In genomic region chr12:121861549-121862254, GRCh38 we compare ENCODE assay signal across 14 cellular contexts. TPM values are rescaled to one million over a fixed set of nuclear protein-coding genes. Genes with fewer than 3 reads are reported as not detected.
DNase-seq lines count a peak whose midpoint lies in the region; TF ChIP-seq lines count a peak whose summit lies in the region.
"Had no signal": no experiment of that assay in that cellular context is flagged by ENCODE, and none has a peak within 500 bp of the region (broad histone marks: within the 10 kb centered on the region; RNA-seq: fewer than 3 reads in every experiment).

No MANE protein-coding gene starts in this region.

- no peak overlapping the region; the same call in 1 of the 2 replicates for H3K9ac ChIP-seq in KMS-11
- H3K9ac ChIP-seq in mesendoderm (ENCODE audit: low read length) = no peak overlapping the region

- H3K27ac ChIP-seq in KMS-11 (no peak overlapping the region; the same call in 1 of the 2 replicates), ascending aorta (peak overlapping the region; percentile 97), mesendoderm (ENCODE audit: low read depth, low read length) (no peak overlapping the region)
- H3K27ac ChIP-seq in effector memory CD4-positive, alpha-beta T cell (ENCODE audit: insufficient read depth, low read length, poor library complexity, severe bottlenecking) = no peak overlapping the region
- H3K27ac ChIP-seq: SJSA1 had no signal

- H3K4ac ChIP-seq in mesendoderm (ENCODE audit: low read depth, low read length) = no peak overlapping the region

- peak overlapping the region; percentile 2 for H3K56ac ChIP-seq in mesendoderm (ENCODE audit: low read length)

- H2BK120ac ChIP-seq in mesendoderm (ENCODE audit: low read depth, low read length) = no peak overlapping the region

- H3K27me3 ChIP-seq in KMS-11 (ENCODE audit: insufficient read depth, low read depth) = no peaks in the 10 kb centered on the region
- H3K27me3 ChIP-seq in ascending aorta = no peaks in the 10 kb centered on the region
- no peaks in the 10 kb centered on the region for H3K27me3 ChIP-seq in mesendoderm (ENCODE audit: insufficient read depth, low read length, poor library complexity)
- no peaks in the 10 kb centered on the region for H3K27me3 ChIP-seq in effector memory CD4-positive, alpha-beta T cell (replicated peaks; ENCODE audit: control insufficient read depth, insufficient read depth, low read length, poor library complexity, severe bottlenecking)
- H3K27me3 ChIP-seq: ovary, SJSA1, tibial nerve had no signal

- no peaks in the 10 kb centered on the region for H3K79me2 ChIP-seq in KMS-11 (ENCODE audit: insufficient read depth, low read depth)
- H3K79me2 ChIP-seq in mesendoderm (ENCODE audit: control insufficient read depth, insufficient read depth, low read length) = no peaks in the 10 kb centered on the region

- intact Hi-C loops in ascending aorta (cut with DNase I) = no loop called here

- no peaks in the 10 kb centered on the region for H4K20me1 ChIP-seq in KMS-11 (ENCODE audit: insufficient read depth)

- in situ Hi-C loops in ACHN (cut with HindIII; ENCODE audit: low pct_ligation_motif_present, low pct_unique_long_range_greater_than_20kb, low sequenced_read_pairs) = no loop called here

- H3K9me3 ChIP-seq in ascending aorta = no peaks in the 10 kb centered on the region
- no peaks in the 10 kb centered on the region for H3K9me3 ChIP-seq in effector memory CD4-positive, alpha-beta T cell (ENCODE audit: control insufficient read depth, low read length)
- H3K9me3 ChIP-seq: ovary, SJSA1, tibial nerve had no signal

- H3K4me3 ChIP-seq in KMS-11 (IDR thresholded peaks at IDR 0.05; ENCODE audit: insufficient read depth, low read depth, low read length) = no peak overlapping the region
- H3K4me3 ChIP-seq in ascending aorta = no peak overlapping the region
- H3K4me3 ChIP-seq in mesendoderm (ENCODE audit: low read length) = no peak overlapping the region
- H3K4me3 ChIP-seq in effector memory CD4-positive, alpha-beta T cell (ENCODE audit: insufficient read depth, low read depth, low read length, poor library complexity, severe bottlenecking) = no peak overlapping the region
- H3K4me3 ChIP-seq: ovary, SJSA1, tibial nerve had no signal

- no peak overlapping the region for H2AK5ac ChIP-seq in mesendoderm (ENCODE audit: low read length)

- WGBS in mesendoderm (ENCODE audit: extremely low coverage, insufficient coverage, low lambda C conversion rate) = no CpG with 5 or more reads among the region's 11 CpGs

- H2AFZ ChIP-seq in KMS-11 (ENCODE audit: low read depth) = peak overlapping the region; percentile 34; the same call in 1 of the 2 replicates

- H3K4me2 ChIP-seq in KMS-11 (0 out of 2 replicates have a peak overlapping the region, but pooled peaks have one; percentile 17), mesendoderm (ENCODE audit: low read length) (no peak overlapping the region)

- H3K18ac ChIP-seq in mesendoderm (ENCODE audit: low read length) = no peak overlapping the region

- no peaks in the 10 kb centered on the region for H3K79me1 ChIP-seq in mesendoderm (ENCODE audit: low read length)

- no peak overlapping the region for H2BK15ac ChIP-seq in mesendoderm (replicated peaks; ENCODE audit: low read depth)

- no peak overlapping the region for H4K5ac ChIP-seq in mesendoderm (ENCODE audit: low read length)

- peak; percentile 10 for DNase-seq in A172 (ENCODE audit: low spot score)
- DNase-seq in ascending aorta (ENCODE audit: low spot score in 2 of 2) = no peak
- DNase-seq in mesendoderm = peak; percentile 36
- no peak for DNase-seq in effector memory CD4-positive, alpha-beta T cell
- no peak for DNase-seq in stimulated activated naive CD4-positive, alpha-beta T cell (lab: John Stamatoyannopoulos, UW)
- DNase-seq in ACHN = no peak
- DNase-seq in stimulated activated CD4-positive, alpha-beta T cell treated with anti-CD3 and anti-CD28 coated beads, Interleukin-12 subunit alpha, Interleukin-12 subunit beta, amount 100 ng/mL, for 4 hours = no peak
- DNase-seq: activated CD4-positive, alpha-beta memory T cell treated with anti-CD3 and anti-CD28 coated beads for 36 hours; NCI-H2081 treated with DMSO at 0.1 percent for 48 hours; ovary had no signal

- H4K8ac ChIP-seq in mesendoderm (ENCODE audit: low read depth, low read length) = no peak overlapping the region

- H2BK5ac ChIP-seq in mesendoderm (ENCODE audit: low read length) = no peak overlapping the region

- TF ChIP-seq CTCF in KMS-11 (conservative IDR thresholded peaks at IDR 0.05; ENCODE audit: low read depth, low read length) (no peak), ascending aorta (IDR thresholded peaks at IDR 0.05) (no peak)

- H3K4me1 ChIP-seq in KMS-11 (ENCODE audit: low read depth, poor library complexity, severe bottlenecking) (peaks cover 7% of the 10 kb centered on the region), ascending aorta (peaks cover 18 to 33% of the 10 kb centered on the region in 2 donors), mesendoderm (ENCODE audit: control insufficient read depth, low read depth, low read length) (peaks cover 2% of the 10 kb centered on the region)
- H3K4me1 ChIP-seq in effector memory CD4-positive, alpha-beta T cell (ENCODE audit: control insufficient read depth, insufficient read depth, low read length, poor library complexity, severe bottlenecking) = no peaks in the 10 kb centered on the region

- no peaks in the 10 kb centered on the region for H3K36me3 ChIP-seq in KMS-11 (ENCODE audit: insufficient read depth)
- H3K36me3 ChIP-seq in ascending aorta = no peaks in the 10 kb centered on the region
- H3K36me3 ChIP-seq in mesendoderm (ENCODE audit: control insufficient read depth, insufficient read depth, low read length) = no peaks in the 10 kb centered on the region
- no peaks in the 10 kb centered on the region for H3K36me3 ChIP-seq in effector memory CD4-positive, alpha-beta T cell (ENCODE audit: control insufficient read depth, insufficient read depth, low read length)
- H3K36me3 ChIP-seq: ovary, SJSA1, tibial nerve had no signal

- no peak overlapping the region for H3K23ac ChIP-seq in mesendoderm (ENCODE audit: low read length)

RNA-seq across cellular contexts. Expression of gene HPD, which starts 3.0 kb away (rescaled TPM):
- total RNA-seq in A172 (2014; rRNA removed; shearing (Covaris generic)) = 0.12 and 1.2 TPM in 2 replicates
- total RNA-seq in ascending aorta = 0.96 TPM
- 0.46 TPM for polyA plus RNA-seq in mesendoderm (2013, experiment 1 of 2)
- 0.42 TPM for polyA plus RNA-seq in mesendoderm (2013, experiment 2 of 2)
- total RNA-seq: activated CD4-positive, alpha-beta memory T cell treated with anti-CD3 and anti-CD28 coated beads for 36 hours had no signal
- polyA plus RNA-seq: BJ had no signal

RNA-seq across cellular contexts. Expression of gene PSMD9, which starts 26.9 kb away (rescaled TPM):
- 93.2 and 143 TPM in 2 replicates for total RNA-seq in A172 (2014; rRNA removed; shearing (Covaris generic))
- total RNA-seq in ascending aorta = 49.8 TPM
- polyA plus RNA-seq in mesendoderm (2013, experiment 1 of 2) = 34.3 TPM
- polyA plus RNA-seq in mesendoderm (2013, experiment 2 of 2) = 32.3 TPM

RNA-seq across cellular contexts. Expression of gene CFAP251, which starts 56.7 kb away (rescaled TPM):
- 1.3 and 3.8 TPM in 2 replicates for total RNA-seq in A172 (2014; rRNA removed; shearing (Covaris generic))
- total RNA-seq in ascending aorta = 0.75 TPM
- 2.6 TPM for polyA plus RNA-seq in mesendoderm (2013, experiment 1 of 2)
- 3.0 TPM for polyA plus RNA-seq in mesendoderm (2013, experiment 2 of 2)

RNA-seq across cellular contexts. Expression of gene SETD1B, which starts 57.9 kb away (rescaled TPM):
- 1.9 and 2.4 TPM in 2 replicates for total RNA-seq in A172 (2014; rRNA removed; shearing (Covaris generic))
- 22.7 TPM for total RNA-seq in ascending aorta
- polyA plus RNA-seq in mesendoderm (2013, experiment 1 of 2) = 11.4 TPM
- polyA plus RNA-seq in mesendoderm (2013, experiment 2 of 2) = 11.6 TPM

Comparison
In these comparisons a context has a peak if more than half of its experiments do, and no peak if none do; other contexts are left out.
1. DNase-seq: peak in A172 (single experiment) and mesendoderm (single experiment); none in ascending aorta (0 of 2), effector memory CD4-positive, alpha-beta T cell (0 of 3), stimulated activated naive CD4-positive, alpha-beta T cell (0 of 6), ACHN (single experiment) and stimulated activated CD4-positive, alpha-beta T cell treated with anti-CD3 and anti-CD28 coated beads, Interleukin-12 subunit alpha, Interleukin-12 subunit beta, amount 100 ng/mL, for 4 hours (single experiment).
2. H3K27ac ChIP-seq: peak in ascending aorta (2 of 2); none in KMS-11 (single experiment), mesendoderm (single experiment) and effector memory CD4-positive, alpha-beta T cell (single experiment).